20 cellular contexts compared by ENCODE assay signal in genomic region chr17:71486171-71486740, GRCh38.
DNase-seq lines count a peak whose midpoint lies in the region; TF ChIP-seq lines count a peak whose summit lies in the region.
"Had no signal": no experiment of that assay in that cellular context is flagged by ENCODE, and none has a peak within 500 bp of the region (broad histone marks: within the 10 kb centered on the region; RNA-seq: fewer than 3 reads in every experiment).

No MANE protein-coding gene starts in this region.

- H3K4me3 ChIP-seq in epithelial cell of esophagus (ENCODE audit: low read length) (no peak overlapping the region), skeletal muscle cell (ENCODE audit: low read depth, low read length) (no peak overlapping the region)
- H3K4me3 ChIP-seq: BLaER1 treated with 17β-estradiol and CSF1 and Interleukin-3, amounts not matched to agents 10 nM and 100 nM; GM23338 had no signal

- no peak for TF ChIP-seq CTCF in epithelial cell of esophagus (IDR thresholded peaks at IDR 0.05; ENCODE audit: insufficient read depth, low read depth, low read length, missing control alignments)

- DNase-seq in A172 (ENCODE audit: low spot score) (peak; percentile 15), M059J (ENCODE audit: low read depth) (peak; percentile 37), epithelial cell of esophagus (ENCODE audit: low read depth) (peak; percentile 27), skeletal muscle cell (ENCODE audit: low read depth) (peak; percentile 75), DMS153 (lab: John Stamatoyannopoulos, UW) (no peak), HK-2 (ENCODE audit: unreplicated experiment) (no peak), NCI-H2107 treated with DMSO at 0.1 percent for 48 hours (lab: John Stamatoyannopoulos, UW; ENCODE audit: unreplicated experiment) (no peak)
- no peak for DNase-seq in activated CD8-positive, alpha-beta memory T cell treated with anti-CD3 and anti-CD28 coated beads, Interleukin-2, amount 50 U/mL, for 48 hours
- DNase-seq: 8988T; CD8-positive, alpha-beta memory T cell; DMS79; Kasumi-1; NCI-H1105; NCI-H2227 treated with DMSO at 0.1 percent for 48 hours; NCI-H510A treated with DMSO at 0.1 percent for 48 hours; NCI-H774; OCI-M1; SHP77 treated with DMSO at 0.1 percent for 48 hours had no signal

Comparison
In these comparisons a context has a peak if more than half of its experiments do, and no peak if none do; other contexts are left out.
1. DNase-seq: peak in A172 (single experiment), M059J (single experiment), epithelial cell of esophagus (single experiment) and skeletal muscle cell (single experiment); none in DMS153 (single experiment), activated CD8-positive, alpha-beta memory T cell treated with anti-CD3 and anti-CD28 coated beads, Interleukin-2, amount 50 U/mL, for 48 hours (single experiment), HK-2 (single experiment) and NCI-H2107 treated with DMSO at 0.1 percent for 48 hours (single experiment).